15 cellular contexts compared by ENCODE assay signal in genomic region chr3:4409415-4409814, GRCh38. TPM values are rescaled to one million over a fixed set of nuclear protein-coding genes. Genes with fewer than 3 reads are reported as not detected.
DNase-seq lines count a peak whose midpoint lies in the region; ATAC-seq lines count a peak whose summit lies in the region.
"Had no signal": no experiment of that assay in that cellular context is flagged by ENCODE, and none has a peak within 500 bp of the region (broad histone marks: within the 10 kb centered on the region; RNA-seq: fewer than 3 reads in every experiment).

No MANE protein-coding gene starts in this region.

- H3K36me3 Mint-ChIP-seq in activated CD8-positive, alpha-beta memory T cell treated with anti-CD3 and anti-CD28 coated beads, Interleukin-2, amount 10 ng/mL, durations not matched to agents 7 days and 5 days = peaks cover 38% of the 10 kb centered on the region
- peaks cover 25% of the 10 kb centered on the region for H3K36me3 Mint-ChIP-seq in activated T-helper 1 cell treated with anti-CD3 and anti-CD28 coated beads, Interleukin-12 subunit alpha, Interleukin-12 subunit beta, Interleukin-2, Interleukin-4 antibody, amounts not matched to agents 30 ng/mL and 10 ng/mL and 1 ng/mL, durations not matched to agents 14 hours and 24 hours and 36 hours (ENCODE audit: low read depth)
- peaks cover 28 to 57% of the 10 kb centered on the region in 2 donors for H3K36me3 Mint-ChIP-seq in stimulated activated naive B cell treated with anti-CD40 and anti-IgM and Interleukin-4, amounts not matched to agents 10 μg/mL and 1 μg/mL and 100 μg/mL, for 72 hours

- intact Hi-C loops in activated T-helper 1 cell treated with anti-CD3 and anti-CD28 coated beads, Interleukin-12 subunit alpha, Interleukin-12 subunit beta, Interleukin-2, Interleukin-4 antibody, amounts not matched to agents 30 ng/mL and 10 ng/mL and 1 ng/mL, durations not matched to agents 14 hours and 24 hours and 36 hours (cut with micrococcal nuclease) = loop anchor here (1.0 to 5.0 kb wide), 8 partner anchors 8 to 498 kb away; partner anchors contain the start of genes ITPR1 and SUMF1

- DNase-seq in activated CD8-positive, alpha-beta memory T cell treated with anti-CD3 and anti-CD28 coated beads, Interleukin-2, amount 10 ng/mL, durations not matched to agents 7 days and 5 days = peak; percentile 68
- DNase-seq in activated CD8-positive, alpha-beta memory T cell treated with anti-CD3 and anti-CD28 coated beads for 24 hours = no peak
- peak; percentile 25 for DNase-seq in activated T-helper 1 cell treated with anti-CD3 and anti-CD28 coated beads, Interleukin-12 subunit alpha, Interleukin-12 subunit beta, Interleukin-2, Interleukin-4 antibody, amounts not matched to agents 30 ng/mL and 10 ng/mL and 1 ng/mL, durations not matched to agents 14 hours and 24 hours and 36 hours (ENCODE audit: low spot score)
- DNase-seq in stimulated activated naive B cell treated with anti-CD40 and anti-IgM and Interleukin-4, amounts not matched to agents 10 μg/mL and 1 μg/mL and 100 μg/mL, for 72 hours = no peak
- DNase-seq in midbrain (lab: John Stamatoyannopoulos, UW) (no peak), HAP-1 (ENCODE audit: low spot score in 2 of 2) (no peak)
- DNase-seq: adrenal gland, EL, endodermal cell, mucosa of descending colon, NCI-H1694 treated with DMSO at 0.1 percent for 48 hours had no signal

- peaks cover 58% of the 10 kb centered on the region for H3K4me1 Mint-ChIP-seq in activated CD8-positive, alpha-beta memory T cell treated with anti-CD3 and anti-CD28 coated beads, Interleukin-2, amount 10 ng/mL, durations not matched to agents 7 days and 5 days
- H3K4me1 Mint-ChIP-seq in activated T-helper 1 cell treated with anti-CD3 and anti-CD28 coated beads, Interleukin-12 subunit alpha, Interleukin-12 subunit beta, Interleukin-2, Interleukin-4 antibody, amounts not matched to agents 30 ng/mL and 10 ng/mL and 1 ng/mL, durations not matched to agents 14 hours and 24 hours and 36 hours (ENCODE audit: low read depth) = peaks cover 51% of the 10 kb centered on the region
- H3K4me1 Mint-ChIP-seq in stimulated activated naive B cell treated with anti-CD40 and anti-IgM and Interleukin-4, amounts not matched to agents 10 μg/mL and 1 μg/mL and 100 μg/mL, for 72 hours = peaks cover 8 to 18% of the 10 kb centered on the region in 2 donors

- no peaks in the 10 kb centered on the region for H3K27me3 ChIP-seq in HAP-1 (ENCODE audit: low read depth)
- H3K27me3 ChIP-seq: adrenal gland, right atrium auricular region had no signal

- no peaks in the 10 kb centered on the region for H3K9me3 ChIP-seq in HAP-1
- H3K9me3 ChIP-seq: adrenal gland, mucosa of descending colon, right atrium auricular region had no signal

- peak overlapping the region; percentile 95 for H3K27ac Mint-ChIP-seq in activated CD8-positive, alpha-beta memory T cell treated with anti-CD3 and anti-CD28 coated beads, Interleukin-2, amount 10 ng/mL, durations not matched to agents 7 days and 5 days
- H3K27ac Mint-ChIP-seq in activated T-helper 1 cell treated with anti-CD3 and anti-CD28 coated beads, Interleukin-12 subunit alpha, Interleukin-12 subunit beta, Interleukin-2, Interleukin-4 antibody, amounts not matched to agents 30 ng/mL and 10 ng/mL and 1 ng/mL, durations not matched to agents 14 hours and 24 hours and 36 hours = peak overlapping the region; percentile 91
- peak overlapping the region; percentile 25 for H3K27ac Mint-ChIP-seq in stimulated activated naive B cell treated with anti-CD40 and anti-IgM and Interleukin-4, amounts not matched to agents 10 μg/mL and 1 μg/mL and 100 μg/mL, for 72 hours
- H3K27ac Mint-ChIP-seq: endodermal cell had no signal

- ATAC-seq in activated CD8-positive, alpha-beta memory T cell treated with anti-CD3 and anti-CD28 coated beads, Interleukin-2, amount 10 ng/mL, durations not matched to agents 7 days and 5 days = peak; percentile 68
- ATAC-seq in HG02885 (IDR thresholded peaks at IDR 0.05; ENCODE audit: poor library complexity, unreplicated experiment) (peak; percentile 45), HG02970 (IDR thresholded peaks at IDR 0.05; ENCODE audit: low FRiP score, unreplicated experiment) (no peak)
- ATAC-seq in stimulated activated naive B cell treated with anti-CD40 and anti-IgM and Interleukin-4, amounts not matched to agents 10 μg/mL and 1 μg/mL and 100 μg/mL, for 72 hours (replicated peaks) = peak; percentile 49 to 64
- ATAC-seq: HepG2, mucosa of descending colon had no signal

- H3K4me1 ChIP-seq in HAP-1 = no peaks in the 10 kb centered on the region
- H3K4me1 ChIP-seq: adrenal gland, right atrium auricular region had no signal

- H3K4me3 ChIP-seq in HAP-1 = no peak overlapping the region
- H3K4me3 ChIP-seq: adrenal gland, mucosa of descending colon, right atrium auricular region had no signal

- H3K36me3 ChIP-seq in HAP-1 (replicated peaks) = no peaks in the 10 kb centered on the region; the same call in 1 of the 2 replicates
- H3K36me3 ChIP-seq: right atrium auricular region had no signal

- CTCF ChIA-PET in activated CD8-positive, alpha-beta memory T cell treated with anti-CD3 and anti-CD28 coated beads, Interleukin-2, amount 10 ng/mL, durations not matched to agents 7 days and 5 days (lab: Charles Lee) = interaction anchor here (1.0 to 2.9 kb wide), 3 partner anchors 11 to 58 kb away, joined by 4 to 16 read pairs (median 5); no protein-coding TSS in a partner anchor

- H3K27me3 Mint-ChIP-seq in activated CD8-positive, alpha-beta memory T cell treated with anti-CD3 and anti-CD28 coated beads, Interleukin-2, amount 10 ng/mL, durations not matched to agents 7 days and 5 days = no peaks in the 10 kb centered on the region
- H3K27me3 Mint-ChIP-seq in activated T-helper 1 cell treated with anti-CD3 and anti-CD28 coated beads, Interleukin-12 subunit alpha, Interleukin-12 subunit beta, Interleukin-2, Interleukin-4 antibody, amounts not matched to agents 30 ng/mL and 10 ng/mL and 1 ng/mL, durations not matched to agents 14 hours and 24 hours and 36 hours (ENCODE audit: insufficient read depth) = no peaks in the 10 kb centered on the region
- H3K27me3 Mint-ChIP-seq in stimulated activated naive B cell treated with anti-CD40 and anti-IgM and Interleukin-4, amounts not matched to agents 10 μg/mL and 1 μg/mL and 100 μg/mL, for 72 hours = no peaks in the 10 kb centered on the region

- H3K9me3 Mint-ChIP-seq in activated CD8-positive, alpha-beta memory T cell treated with anti-CD3 and anti-CD28 coated beads, Interleukin-2, amount 10 ng/mL, durations not matched to agents 7 days and 5 days (ENCODE audit: low read depth) = no peaks in the 10 kb centered on the region
- H3K9me3 Mint-ChIP-seq in activated T-helper 1 cell treated with anti-CD3 and anti-CD28 coated beads, Interleukin-12 subunit alpha, Interleukin-12 subunit beta, Interleukin-2, Interleukin-4 antibody, amounts not matched to agents 30 ng/mL and 10 ng/mL and 1 ng/mL, durations not matched to agents 14 hours and 24 hours and 36 hours = no peaks in the 10 kb centered on the region
- H3K9me3 Mint-ChIP-seq in stimulated activated naive B cell treated with anti-CD40 and anti-IgM and Interleukin-4, amounts not matched to agents 10 μg/mL and 1 μg/mL and 100 μg/mL, for 72 hours = no peaks in the 10 kb centered on the region
- H3K9me3 Mint-ChIP-seq: endodermal cell had no signal

- H3K4me3 Mint-ChIP-seq in activated CD8-positive, alpha-beta memory T cell treated with anti-CD3 and anti-CD28 coated beads, Interleukin-2, amount 10 ng/mL, durations not matched to agents 7 days and 5 days = peak overlapping the region; percentile 58
- H3K4me3 Mint-ChIP-seq in activated T-helper 1 cell treated with anti-CD3 and anti-CD28 coated beads, Interleukin-12 subunit alpha, Interleukin-12 subunit beta, Interleukin-2, Interleukin-4 antibody, amounts not matched to agents 30 ng/mL and 10 ng/mL and 1 ng/mL, durations not matched to agents 14 hours and 24 hours and 36 hours = peak overlapping the region; percentile 74
- peak overlapping the region in 1 of 2 donors; percentile 54 for H3K4me3 Mint-ChIP-seq in stimulated activated naive B cell treated with anti-CD40 and anti-IgM and Interleukin-4, amounts not matched to agents 10 μg/mL and 1 μg/mL and 100 μg/mL, for 72 hours
- H3K4me3 Mint-ChIP-seq: endodermal cell had no signal

- in situ Hi-C loops in HAP-1 (cut with MboI; ENCODE audit: low sequenced_read_pairs) = no loop called here

RNA-seq across cellular contexts. Expression of gene SUMF1, which starts 57.7 kb away (rescaled TPM):
- total RNA-seq in activated CD8-positive, alpha-beta memory T cell treated with anti-CD3 and anti-CD28 coated beads, Interleukin-2, amount 10 ng/mL, durations not matched to agents 7 days and 5 days = 10 to 100 TPM in 1 of 2 experiments, 1 to 10 TPM in 1; 9.1 to 12.7 TPM
- total RNA-seq in activated T-helper 1 cell treated with anti-CD3 and anti-CD28 coated beads, Interleukin-12 subunit alpha, Interleukin-12 subunit beta, Interleukin-2, Interleukin-4 antibody, amounts not matched to agents 30 ng/mL and 10 ng/mL and 1 ng/mL, durations not matched to agents 14 hours and 24 hours and 36 hours = 6.1 and 7.0 TPM in 2 replicates

Comparison
In these comparisons a context has a peak if more than half of its experiments do, and no peak if none do; other contexts are left out.
1. DNase-seq: peak in activated CD8-positive, alpha-beta memory T cell treated with anti-CD3 and anti-CD28 coated beads, Interleukin-2, amount 10 ng/mL, durations not matched to agents 7 days and 5 days (single experiment) and activated T-helper 1 cell treated with anti-CD3 and anti-CD28 coated beads, Interleukin-12 subunit alpha, Interleukin-12 subunit beta, Interleukin-2, Interleukin-4 antibody, amounts not matched to agents 30 ng/mL and 10 ng/mL and 1 ng/mL, durations not matched to agents 14 hours and 24 hours and 36 hours (single experiment); none in activated CD8-positive, alpha-beta memory T cell treated with anti-CD3 and anti-CD28 coated beads for 24 hours (single experiment), stimulated activated naive B cell treated with anti-CD40 and anti-IgM and Interleukin-4, amounts not matched to agents 10 μg/mL and 1 μg/mL and 100 μg/mL, for 72 hours (single experiment), midbrain (single experiment) and HAP-1 (0 of 2).
2. H3K27ac Mint-ChIP-seq: peak in every context shown above with its lines; median percentile 95 in activated CD8-positive, alpha-beta memory T cell treated with anti-CD3 and anti-CD28 coated beads, Interleukin-2, amount 10 ng/mL, durations not matched to agents 7 days and 5 days; 91 in activated T-helper 1 cell treated with anti-CD3 and anti-CD28 coated beads, Interleukin-12 subunit alpha, Interleukin-12 subunit beta, Interleukin-2, Interleukin-4 antibody, amounts not matched to agents 30 ng/mL and 10 ng/mL and 1 ng/mL, durations not matched to agents 14 hours and 24 hours and 36 hours; 25 in stimulated activated naive B cell treated with anti-CD40 and anti-IgM and Interleukin-4, amounts not matched to agents 10 μg/mL and 1 μg/mL and 100 μg/mL, for 72 hours.